Comparison of ENCODE assay signal across 8 cellular contexts in the genomic region with DNA sequence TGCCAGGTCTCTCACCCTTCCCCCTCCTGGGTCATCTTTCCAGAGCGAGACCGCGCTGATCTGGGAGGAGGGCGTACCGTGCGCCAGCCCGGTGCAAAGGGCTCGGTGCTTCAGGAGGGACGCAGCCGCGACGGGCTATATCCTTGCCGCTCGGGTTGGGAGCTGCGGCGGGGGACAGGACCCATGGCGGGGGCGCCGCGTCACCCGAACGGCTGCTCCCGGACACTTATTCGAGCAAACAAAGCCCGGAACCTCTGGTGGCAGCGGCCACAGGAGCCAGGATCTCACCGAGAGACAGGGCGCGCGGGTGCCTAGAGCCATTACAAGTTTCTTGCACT. TPM values are rescaled to one million over a fixed set of nuclear protein-coding genes. Genes with fewer than 3 reads are reported as not detected.
DNase-seq lines count a peak whose midpoint lies in the region; TF ChIP-seq lines count a peak whose summit lies in the region.

No MANE protein-coding gene starts in this region.

- H3K4me1 ChIP-seq in fibroblast of lung (ENCODE audit: control insufficient read depth, extremely low read depth, insufficient read depth, low read length) (peaks cover 2% of the 10 kb centered on the region), neutrophil (ENCODE audit: control insufficient read depth in 1 of 2, insufficient read depth in 1 of 2, low read depth in 1 of 2, low read length in 1 of 2) (peaks cover 42 to 46% of the 10 kb centered on the region in 2 experiments)

- peak; percentile 88 for DNase-seq in DMS 273 (lab: John Stamatoyannopoulos, UW; ENCODE audit: unreplicated experiment)
- no peak for DNase-seq in DMS 273 treated with DMSO at 0.1 percent for 48 hours (lab: John Stamatoyannopoulos, UW)
- peak; percentile 57 for DNase-seq in SK-N-DZ (ENCODE audit: low spot score)
- peak in 1 of 2 donors; percentile 3 for DNase-seq in fibroblast of lung (ENCODE audit: low read depth in 2 of 2)
- no peak for DNase-seq in activated gamma-delta T cell (lab: John Stamatoyannopoulos, UW)
- DNase-seq in midbrain (lab: John Stamatoyannopoulos, UW), result no peak
- no peak for DNase-seq in SKM-1 (lab: John Stamatoyannopoulos, UW; ENCODE audit: unreplicated experiment)

- TF ChIP-seq CTCF in fibroblast of lung (conservative IDR thresholded peaks at IDR 0.05 in 1 of 2, IDR thresholded peaks at IDR 0.05 in 1 of 2; ENCODE audit: low read depth in 1 of 2, low read length in 2 of 2), result no peak
- TF ChIP-seq CTCF in neutrophil (IDR thresholded peaks at IDR 0.05), result no peak

- peaks cover 33% of the 10 kb centered on the region for H3K27me3 ChIP-seq in fibroblast of lung (ENCODE audit: control insufficient read depth, insufficient read depth, low read length)
- peaks cover 100% of the 10 kb centered on the region for H3K27me3 ChIP-seq in neutrophil

- no peak overlapping the region for H2AFZ ChIP-seq in fibroblast of lung (ENCODE audit: low read length)

- H3K4me3 ChIP-seq in fibroblast of lung (replicated peaks in 1 of 4; ENCODE audit: control extremely low read depth in 1 of 4, insufficient read depth in 1 of 4, low read depth in 3 of 4, low read length in 4 of 4), result peak overlapping the region in 2 of 4 experiments; percentile 39 to 68
- peak overlapping the region; percentile 69 to 80 for H3K4me3 ChIP-seq in neutrophil (ENCODE audit: low read depth in 1 of 2, low read length in 1 of 2)

- H3K36me3 ChIP-seq in fibroblast of lung (ENCODE audit: control insufficient read depth, insufficient read depth, low read length) (no peaks in the 10 kb centered on the region), neutrophil (no peaks in the 10 kb centered on the region)

- H3K79me2 ChIP-seq in fibroblast of lung (ENCODE audit: control insufficient read depth, insufficient read depth, low read length), result no peaks in the 10 kb centered on the region

- no peak overlapping the region for H3K9ac ChIP-seq in fibroblast of lung (ENCODE audit: insufficient read depth, low read length)

- H3K9me3 ChIP-seq in fibroblast of lung (ENCODE audit: control insufficient read depth, insufficient read depth, low read depth, low read length), result no peaks in the 10 kb centered on the region
- H3K9me3 ChIP-seq in neutrophil, result no peaks in the 10 kb centered on the region

- no peak overlapping the region for H3K27ac ChIP-seq in fibroblast of lung (ENCODE audit: insufficient read depth, low read length)
- H3K27ac ChIP-seq in neutrophil, result no peak overlapping the region

- no peaks in the 10 kb centered on the region for H4K20me1 ChIP-seq in fibroblast of lung (ENCODE audit: control insufficient read depth, extremely low read depth, insufficient read depth, low read length)

- H3K4me2 ChIP-seq in fibroblast of lung (ENCODE audit: extremely low read depth, insufficient read depth, low read length), result peak overlapping the region; percentile 48

RNA-seq across cellular contexts. Expression of gene SEMA6A, which starts 1.4 kb away (rescaled TPM):
- polyA plus RNA-seq in SK-N-DZ (2014; cell fraction: cytosol; rRNA removed), result 27.9 and 35.0 TPM in 2 replicates
- polyA plus RNA-seq in SK-N-DZ (2014; cell fraction: nucleus; rRNA removed), result 39.6 and 62.3 TPM in 2 replicates
- 0.17 and 0.26 TPM in 2 replicates for total RNA-seq in fibroblast of lung
- polyA plus RNA-seq in fibroblast of lung, result 0.22 and 0.43 TPM in 2 replicates
- 0.40 and 0.43 TPM in 2 replicates for polyA plus RNA-seq in fibroblast of lung (2012)
- polyA minus RNA-seq in fibroblast of lung (ENCODE audit: low replicate concordance), result 0.04 and 0.70 TPM in 2 replicates

Comparison
In these comparisons a context has a peak if more than half of its experiments do, and no peak if none do; other contexts are left out.
1. DNase-seq: peak in DMS 273 (single experiment) and SK-N-DZ (single experiment); none in DMS 273 treated with DMSO at 0.1 percent for 48 hours (single experiment), activated gamma-delta T cell (single experiment), midbrain (single experiment) and SKM-1 (single experiment).